1 cellular context compared by ENCODE assay signal in genomic region chr9:41073471-41074243, GRCh38.
TF ChIP-seq lines count a peak whose summit lies in the region.

No MANE protein-coding gene starts in this region.

TF ChIP-seq in H1, 55 proteins besides CTCF, POLR2A, EP300 and RAD21:
- TF ChIP-seq SUZ12 (IDR thresholded peaks at IDR 0.05; ENCODE audit: low read length) (peak; percentile 61; the same call in 1 of the 2 replicates), RNF2 (IDR thresholded peaks at IDR 0.05; ENCODE audit: borderline replicate concordance, low read depth, low read length, missing control alignments, poor library complexity, severe bottlenecking) (peak; percentile 29)
